Comparison of ENCODE assay signal across 9 cellular contexts in genomic region chr21:42878993-42879787, GRCh38. TPM values are rescaled to one million over a fixed set of nuclear protein-coding genes. Genes with fewer than 3 reads are reported as not detected.
DNase-seq lines count a peak whose midpoint lies in the region; ATAC-seq, FAIRE-seq and TF ChIP-seq lines count a peak whose summit lies in the region.
"Had no signal": no experiment of that assay in that cellular context is flagged by ENCODE, and none has a peak within 500 bp of the region (broad histone marks: within the 10 kb centered on the region; RNA-seq: fewer than 3 reads in every experiment).

A gene with protein sequence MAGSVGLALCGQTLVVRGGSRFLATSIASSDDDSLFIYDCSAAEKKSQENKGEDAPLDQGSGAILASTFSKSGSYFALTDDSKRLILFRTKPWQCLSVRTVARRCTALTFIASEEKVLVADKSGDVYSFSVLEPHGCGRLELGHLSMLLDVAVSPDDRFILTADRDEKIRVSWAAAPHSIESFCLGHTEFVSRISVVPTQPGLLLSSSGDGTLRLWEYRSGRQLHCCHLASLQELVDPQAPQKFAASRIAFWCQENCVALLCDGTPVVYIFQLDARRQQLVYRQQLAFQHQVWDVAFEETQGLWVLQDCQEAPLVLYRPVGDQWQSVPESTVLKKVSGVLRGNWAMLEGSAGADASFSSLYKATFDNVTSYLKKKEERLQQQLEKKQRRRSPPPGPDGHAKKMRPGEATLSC (minus strand): TSS chr21:42879539. CDS start chr21:42879495, 44 bp downstream.

- H3K4me3 ChIP-seq in BE2C (ENCODE audit: low read depth, low read length) (peak within 1 kb of the TSS; percentile 89), kidney (ENCODE audit: low read length in 2 of 2) (peak within 1 kb of the TSS; percentile 79 to 96)

- no peak for TF ChIP-seq CTCF in BE2C (IDR thresholded peaks at IDR 0.05; ENCODE audit: low read depth, low read length)
- no peak for TF ChIP-seq CTCF in kidney (IDR thresholded peaks at IDR 0.05; ENCODE audit: borderline replicate concordance, extremely low read depth, insufficient read depth)

- H3K4me1 ChIP-seq in BE2C (no peaks in the 10 kb centered on the region), kidney (ENCODE audit: control insufficient read depth in 1 of 2, insufficient read depth in 1 of 2, low read depth in 1 of 2, low read length in 2 of 2) (peaks cover 8 to 13% of the 10 kb centered on the region in 2 donors)

- peak within 1 kb of the TSS; percentile 77 to 81 for H3K27ac ChIP-seq in kidney (ENCODE audit: low read depth in 2 of 2, low read length in 2 of 2)

- intact Hi-C loops in kidney (cut with DNase I), result no loop called here

- H3K36me3 ChIP-seq in BE2C, result peaks cover 15% of the 10 kb centered on the region
- H3K36me3 ChIP-seq in kidney (ENCODE audit: control insufficient read depth in 1 of 2, insufficient read depth in 2 of 2, low read length in 2 of 2), result peaks cover 2% of the 10 kb centered on the region in 2 donors

- peak; percentile 95 for FAIRE-seq in GM19239 (lab: Jason Lieb, UNC)
- no peak for FAIRE-seq in kidney (lab: Jason Lieb, UNC)
- FAIRE-seq: islet of Langerhans had no signal

- H3K9ac ChIP-seq in kidney (ENCODE audit: low read length in 2 of 2), result peak within 1 kb of the TSS; percentile 88 to 91

- H3K27me3 ChIP-seq in BE2C, result no peaks in the 10 kb centered on the region

- DNase-seq in BE2C, result peak; percentile 97
- peak; percentile 95 for DNase-seq in GM19239 (ENCODE audit: insufficient read length, low spot score)
- peak; percentile 89 for DNase-seq in NCI-H510A treated with DMSO at 0.1 percent for 48 hours (lab: John Stamatoyannopoulos, UW)
- DNase-seq in activated CD4-positive, alpha-beta T cell treated with anti-CD3 and anti-CD28 coated beads for 24 hours (ENCODE audit: low read depth in 2 of 2), result peak; percentile 95 to 99
- peak; percentile 97 for DNase-seq in cerebellum (ENCODE audit: low spot score)
- DNase-seq in kidney, result peak; percentile 99
- peak; percentile 96 to 97 for DNase-seq in stimulated activated CD4-positive, alpha-beta T cell treated with anti-CD3 and anti-CD28 coated beads, Interleukin-15, amount 100 ng/mL, for 1 hour (ENCODE audit: low read depth in 1 of 2, low spot score in 1 of 2)

- peak; percentile 82 for ATAC-seq in HG03442 (IDR thresholded peaks at IDR 0.05; ENCODE audit: unreplicated experiment)

- H3K9me3 ChIP-seq in BE2C (no peaks in the 10 kb centered on the region), kidney (ENCODE audit: control insufficient read depth in 1 of 2, low read length in 2 of 2) (no peaks in the 10 kb centered on the region)

RNA-seq across cellular contexts. Expression of the gene that starts here (rescaled TPM):
- 40.9 TPM for polyA plus RNA-seq in BE2C (2012; ENCODE audit: insufficient read depth, insufficient read length, low read depth)
- total RNA-seq in cerebellum (14.5 TPM), kidney (20.4 TPM)
- 4.8 TPM for polyA plus RNA-seq in kidney (ENCODE audit: insufficient read depth, low read depth, low replicate concordance)

Comparison
In these comparisons a context has a peak if more than half of its experiments do, and no peak if none do; other contexts are left out.
1. Peak in every context shown above with its lines: DNase-seq, ATAC-seq, H3K4me3 ChIP-seq and H3K27ac ChIP-seq.